Comparison of ENCODE assay signal across 16 cellular contexts in genomic region chr14:61570961-61571299, GRCh38.
DNase-seq lines count a peak whose midpoint lies in the region; ATAC-seq and TF ChIP-seq lines count a peak whose summit lies in the region.
"Had no signal": no experiment of that assay in that cellular context is flagged by ENCODE, and none has a peak within 500 bp of the region (broad histone marks: within the 10 kb centered on the region; RNA-seq: fewer than 3 reads in every experiment).

No MANE protein-coding gene starts in this region.

- peak overlapping the region; percentile 34; the same call in 1 of the 2 replicates for H2AFZ ChIP-seq in OCI-LY7 (ENCODE audit: low read length)

- H3K4me1 Mint-ChIP-seq in activated naive CD4-positive, alpha-beta T cell treated with anti-CD3 and anti-CD28 coated beads, Interleukin-2, amount 50 U/mL, for 24 hours = peaks cover 85% of the 10 kb centered on the region

- CTCF ChIA-PET in OCI-LY7 (lab: Charles Lee; ENCODE audit: unreplicated experiment) = interaction anchor here (0.5 to 0.7 kb wide), 3 partner anchors 10 to 72 kb away, joined by 3 read pairs; no protein-coding TSS in a partner anchor

- POLR2A ChIA-PET in OCI-LY7 (lab: Charles Lee) = interaction anchor here (0.6 to 5.1 kb wide), 9 partner anchors 9 to 178 kb away, joined by 3 to 34 read pairs (median 4); no protein-coding TSS in a partner anchor

- H3K4me3 ChIP-seq in OCI-LY7 (ENCODE audit: low read depth, low read length, poor library complexity, severe bottlenecking) = no peak overlapping the region
- no peak overlapping the region for H3K4me3 ChIP-seq in left lung
- no peak overlapping the region for H3K4me3 ChIP-seq in subcutaneous abdominal adipose tissue (ENCODE audit: low read depth in 1 of 5, low read length in 5 of 5)
- H3K4me3 ChIP-seq in effector memory CD4-positive, alpha-beta T cell (ENCODE audit: insufficient read depth, low read depth, low read length, poor library complexity, severe bottlenecking) = no peak overlapping the region
- H3K4me3 ChIP-seq: pancreas had no signal

- H3K27me3 Mint-ChIP-seq in activated naive CD4-positive, alpha-beta T cell treated with anti-CD3 and anti-CD28 coated beads, Interleukin-2, amount 50 U/mL, for 24 hours = no peaks in the 10 kb centered on the region
- H3K27me3 Mint-ChIP-seq: activated CD8-positive, alpha-beta T cell treated with anti-CD3 and anti-CD28 coated beads for 36 hours had no signal

- H3K36me3 ChIP-seq in OCI-LY7 (ENCODE audit: insufficient read depth, low read length) (no peaks in the 10 kb centered on the region), left lung (no peaks in the 10 kb centered on the region), subcutaneous abdominal adipose tissue (ENCODE audit: control insufficient read depth in 5 of 5, insufficient read depth in 5 of 5, low read length in 5 of 5) (no peaks in the 10 kb centered on the region)
- no peaks in the 10 kb centered on the region for H3K36me3 ChIP-seq in effector memory CD4-positive, alpha-beta T cell (ENCODE audit: control insufficient read depth, insufficient read depth, low read length)
- H3K36me3 ChIP-seq: pancreas had no signal

- no peaks in the 10 kb centered on the region for H4K20me1 ChIP-seq in OCI-LY7 (ENCODE audit: insufficient read depth, low read length)

- H3K79me2 ChIP-seq in OCI-LY7 (ENCODE audit: insufficient read depth, low read depth, low read length) = no peaks in the 10 kb centered on the region

- TF ChIP-seq CTCF in OCI-LY7 (conservative IDR thresholded peaks at IDR 0.05; ENCODE audit: low read length) (no peak), left lung (IDR thresholded peaks at IDR 0.05) (no peak)

- peaks cover 64% of the 10 kb centered on the region for H3K4me1 ChIP-seq in OCI-LY7 (ENCODE audit: insufficient read depth, low read length, poor library complexity, severe bottlenecking)
- H3K4me1 ChIP-seq in left lung = peaks cover 20 to 82% of the 10 kb centered on the region in 2 donors
- peaks cover 15 to 54% (median 49%) of the 10 kb centered on the region in 5 donors for H3K4me1 ChIP-seq in subcutaneous abdominal adipose tissue (ENCODE audit: control insufficient read depth in 5 of 5, insufficient read depth in 5 of 5, low read length in 5 of 5)
- peaks cover 19% of the 10 kb centered on the region for H3K4me1 ChIP-seq in effector memory CD4-positive, alpha-beta T cell (ENCODE audit: control insufficient read depth, insufficient read depth, low read length, poor library complexity, severe bottlenecking)

- H3K4me2 ChIP-seq in OCI-LY7 (ENCODE audit: low read length) = no peak overlapping the region

- peak overlapping the region; percentile 1 for H3K27ac Mint-ChIP-seq in activated naive CD4-positive, alpha-beta T cell treated with anti-CD3 and anti-CD28 coated beads, Interleukin-2, amount 50 U/mL, for 24 hours
- H3K27ac Mint-ChIP-seq: mesothelial cell of epicardium, type B pancreatic cell had no signal

- H3K27ac ChIP-seq in OCI-LY7 (ENCODE audit: low read depth, low read length, poor library complexity, severe bottlenecking) = no peak overlapping the region
- H3K27ac ChIP-seq in left lung = peak overlapping the region; percentile 40 to 94
- H3K27ac ChIP-seq in subcutaneous abdominal adipose tissue (ENCODE audit: low read depth, low read length) = peak overlapping the region; percentile 56
- no peak overlapping the region for H3K27ac ChIP-seq in effector memory CD4-positive, alpha-beta T cell (ENCODE audit: insufficient read depth, low read length, poor library complexity, severe bottlenecking)
- H3K27ac ChIP-seq: foreskin keratinocyte had no signal

- no peak for ATAC-seq in left lung
- ATAC-seq: activated CD8-positive, alpha-beta T cell treated with anti-CD3 and anti-CD28 coated beads for 36 hours; foreskin keratinocyte; pancreas; SK-N-SH treated with all-trans-retinoic acid at 6 μM for 48 hours had no signal

- no peak overlapping the region for H3K9ac ChIP-seq in subcutaneous abdominal adipose tissue (ENCODE audit: low read length in 5 of 5)

- no peaks in the 10 kb centered on the region for H3K9me2 ChIP-seq in OCI-LY7 (ENCODE audit: insufficient read depth, low read length)

- intact Hi-C loops in OCI-LY7 (cut with micrococcal nuclease; ENCODE audit: unreplicated experiment) = no loop called here
- intact Hi-C loops in left lung (cut with DNase I) = no loop called here

- H3K27me3 ChIP-seq in left lung (no peaks in the 10 kb centered on the region), subcutaneous abdominal adipose tissue (ENCODE audit: control insufficient read depth in 5 of 5, insufficient read depth in 4 of 5, low read length in 5 of 5) (no peaks in the 10 kb centered on the region)
- no peaks in the 10 kb centered on the region for H3K27me3 ChIP-seq in effector memory CD4-positive, alpha-beta T cell (replicated peaks; ENCODE audit: control insufficient read depth, insufficient read depth, low read length, poor library complexity, severe bottlenecking)
- H3K27me3 ChIP-seq: foreskin keratinocyte, pancreas had no signal

- H3K36me3 Mint-ChIP-seq in activated naive CD4-positive, alpha-beta T cell treated with anti-CD3 and anti-CD28 coated beads, Interleukin-2, amount 50 U/mL, for 24 hours = no peaks in the 10 kb centered on the region
- H3K36me3 Mint-ChIP-seq: mesothelial cell of epicardium, type B pancreatic cell had no signal

- H3K4me3 Mint-ChIP-seq in activated naive CD4-positive, alpha-beta T cell treated with anti-CD3 and anti-CD28 coated beads, Interleukin-2, amount 50 U/mL, for 24 hours = no peak overlapping the region
- H3K4me3 Mint-ChIP-seq: activated CD8-positive, alpha-beta T cell treated with anti-CD3 and anti-CD28 coated beads for 36 hours; mesothelial cell of epicardium; type B pancreatic cell had no signal

- H3K9me3 Mint-ChIP-seq in activated naive CD4-positive, alpha-beta T cell treated with anti-CD3 and anti-CD28 coated beads, Interleukin-2, amount 50 U/mL, for 24 hours = no peaks in the 10 kb centered on the region
- H3K9me3 Mint-ChIP-seq: type B pancreatic cell had no signal

- H3K9me3 ChIP-seq in OCI-LY7 (ENCODE audit: low read length) (no peaks in the 10 kb centered on the region), left lung (no peaks in the 10 kb centered on the region), subcutaneous abdominal adipose tissue (ENCODE audit: control insufficient read depth in 5 of 5, low read length in 5 of 5) (no peaks in the 10 kb centered on the region)
- no peaks in the 10 kb centered on the region for H3K9me3 ChIP-seq in effector memory CD4-positive, alpha-beta T cell (ENCODE audit: control insufficient read depth, low read length)
- H3K9me3 ChIP-seq: pancreas had no signal

- BruUV-seq in OCI-LY7 (replicated peaks; lab: Mats Ljungman, UMichigan) = no TSS peak

- no peak for DNase-seq in activated naive CD4-positive, alpha-beta T cell treated with Interleukin-2 at 50 U/mL for 16 hours
- no peak for DNase-seq in OCI-LY7 (ENCODE audit: low spot score)
- DNase-seq in left lung = no peak
- DNase-seq in NCI-H510A (lab: John Stamatoyannopoulos, UW) = no peak
- DNase-seq in activated CD4-positive, CD25-positive, alpha-beta regulatory T cell treated with anti-CD3 and anti-CD28 coated beads, Interleukin-2, amount 50 U/mL, for 72 hours = no peak
- DNase-seq in effector memory CD4-positive, alpha-beta T cell = no peak
- DNase-seq: activated effector memory CD4-positive, alpha-beta T cell treated with Interleukin-2 at 50 U/mL for 16 hours; foreskin keratinocyte; NCI-H2227 treated with DMSO at 0.1 percent for 48 hours; pancreas had no signal

Comparison
In these comparisons a context has a peak if more than half of its experiments do, and no peak if none do; other contexts are left out.
1. H3K27ac ChIP-seq: peak in left lung (2 of 2) and subcutaneous abdominal adipose tissue (single experiment); none in OCI-LY7 (single experiment) and effector memory CD4-positive, alpha-beta T cell (single experiment).